Comparison of ENCODE assay signal across 8 cellular contexts in genomic region chr3:49018707-49019006, GRCh38. TPM values are rescaled to one million over a fixed set of nuclear protein-coding genes. Genes with fewer than 3 reads are reported as not detected.
DNase-seq lines count a peak whose midpoint lies in the region; ATAC-seq and TF ChIP-seq lines count a peak whose summit lies in the region.

No MANE protein-coding gene starts in this region.

- intact Hi-C loops in natural killer cell (cut with micrococcal nuclease) = no loop called here

- H3K27ac Mint-ChIP-seq in natural killer cell = peak overlapping the region; percentile 86 to 95

- DNase-seq in BJ (ENCODE audit: low read depth) (no peak), Kasumi-1 (lab: John Stamatoyannopoulos, UW) (peak; percentile 68 to 77), choroid plexus epithelial cell (ENCODE audit: low read depth) (no peak), natural killer cell (no peak), foreskin melanocyte (no peak), AG08396 (ENCODE audit: low spot score) (no peak), DMS53 (lab: John Stamatoyannopoulos, UW) (no peak)
- DNase-seq in NK-92 treated with Interleukin-12 subunit alpha and Interleukin-12 subunit beta, amount 100 ng/mL, for 24 hours (lab: John Stamatoyannopoulos, UW) = no peak

- ATAC-seq in natural killer cell = no peak

- H3K4me1 Mint-ChIP-seq in natural killer cell = peaks cover 16 to 24% of the 10 kb centered on the region in 2 donors

- POLR2A ChIA-PET in BJ (lab: Charles Lee) = interaction anchor here (0.8 to 1.4 kb wide), 2 partner anchors 11 to 29 kb away, joined by 3 read pairs; partner anchors contain the start of gene P4HTM

- H3K27me3 ChIP-seq in BJ (ENCODE audit: control insufficient read depth, insufficient read depth, low read length) = no peaks in the 10 kb centered on the region

- TF ChIP-seq CTCF in BJ (IDR thresholded peaks at IDR 0.05; ENCODE audit: insufficient read depth, low read depth, low read length) (no peak), choroid plexus epithelial cell (conservative IDR thresholded peaks at IDR 0.05; ENCODE audit: low read depth, low read length) (no peak), natural killer cell (IDR thresholded peaks at IDR 0.05) (no peak)

- H3K4me3 ChIP-seq in BJ (ENCODE audit: low read depth, low read length) = peak overlapping the region; percentile 70
- peak overlapping the region; percentile 88 for H3K4me3 ChIP-seq in choroid plexus epithelial cell (ENCODE audit: low read depth, low read length)

- H3K36me3 ChIP-seq in BJ (ENCODE audit: control insufficient read depth, insufficient read depth, low read length) = peaks cover 21% of the 10 kb centered on the region

- no peaks in the 10 kb centered on the region for H3K9me3 Mint-ChIP-seq in natural killer cell

- CTCF ChIA-PET in BJ (lab: Yijun Ruan, JAX) = interaction anchor here (1.2 to 6.6 kb wide), 3 partner anchors 9 to 29 kb away, joined by 3 to 60 read pairs (median 4); partner anchors contain the start of genes P4HTM and WDR6

- no peaks in the 10 kb centered on the region for H3K27me3 Mint-ChIP-seq in natural killer cell (ENCODE audit: low read depth in 2 of 2)

- H3K36me3 Mint-ChIP-seq in natural killer cell = no peaks in the 10 kb centered on the region

- H3K4me3 Mint-ChIP-seq in natural killer cell = peak overlapping the region; percentile 98

RNA-seq across cellular contexts. Expression of gene DALRD3, which starts 0.3 kb away (rescaled TPM):
- polyA plus RNA-seq in BJ (2011; rRNA removed) = 46.8 and 59.6 TPM in 2 replicates
- 35.6 and 56.9 TPM in 2 replicates for polyA minus RNA-seq in BJ (2011; rRNA and poly(A)+ RNA removed)
- total RNA-seq in natural killer cell = 10 to 100 TPM; 16.8 to 20.1 (median 18.0) TPM

RNA-seq across cellular contexts. Expression of gene NDUFAF3, which starts 3.3 kb away (rescaled TPM):
- 65.1 and 89.5 TPM in 2 replicates for polyA plus RNA-seq in BJ (2011; rRNA removed)
- 60.8 and 71.1 TPM in 2 replicates for polyA minus RNA-seq in BJ (2011; rRNA and poly(A)+ RNA removed)
- 10 to 100 TPM; 51.0 to 72.9 (median 66.1) TPM for total RNA-seq in natural killer cell

RNA-seq across cellular contexts. Expression of gene IMPDH2, which starts 10.5 kb away (rescaled TPM):
- polyA plus RNA-seq in BJ (2011; rRNA removed) = 280 and 395 TPM in 2 replicates
- 200 and 358 TPM in 2 replicates for polyA minus RNA-seq in BJ (2011; rRNA and poly(A)+ RNA removed)
- total RNA-seq in natural killer cell = 10 to 100 TPM; 45.6 to 85.7 (median 50.0) TPM

RNA-seq across cellular contexts. Expression of gene WDR6, which starts 11.5 kb away (rescaled TPM):
- polyA plus RNA-seq in BJ (2011; rRNA removed) = 100 and 164 TPM in 2 replicates
- 94.1 and 135 TPM in 2 replicates for polyA minus RNA-seq in BJ (2011; rRNA and poly(A)+ RNA removed)
- 100 to 1,000 TPM; 113 to 167 (median 129) TPM for total RNA-seq in natural killer cell

RNA-seq across cellular contexts. Expression of gene P4HTM, which starts 28.6 kb away (rescaled TPM):
- polyA plus RNA-seq in BJ (2011; rRNA removed) = 25.8 and 38.4 TPM in 2 replicates
- polyA minus RNA-seq in BJ (2011; rRNA and poly(A)+ RNA removed) = 18.6 and 28.6 TPM in 2 replicates
- 10 to 100 TPM; 28.8 to 31.3 (median 30.6) TPM for total RNA-seq in natural killer cell

Comparison
In these comparisons a context has a peak if more than half of its experiments do, and no peak if none do; other contexts are left out.
1. DNase-seq: peak in Kasumi-1 (2 of 2); none in BJ (single experiment), choroid plexus epithelial cell (single experiment), natural killer cell (single experiment), foreskin melanocyte (single experiment), AG08396 (single experiment), DMS53 (single experiment) and NK-92 treated with Interleukin-12 subunit alpha and Interleukin-12 subunit beta, amount 100 ng/mL, for 24 hours (single experiment).